In the genomic region with DNA sequence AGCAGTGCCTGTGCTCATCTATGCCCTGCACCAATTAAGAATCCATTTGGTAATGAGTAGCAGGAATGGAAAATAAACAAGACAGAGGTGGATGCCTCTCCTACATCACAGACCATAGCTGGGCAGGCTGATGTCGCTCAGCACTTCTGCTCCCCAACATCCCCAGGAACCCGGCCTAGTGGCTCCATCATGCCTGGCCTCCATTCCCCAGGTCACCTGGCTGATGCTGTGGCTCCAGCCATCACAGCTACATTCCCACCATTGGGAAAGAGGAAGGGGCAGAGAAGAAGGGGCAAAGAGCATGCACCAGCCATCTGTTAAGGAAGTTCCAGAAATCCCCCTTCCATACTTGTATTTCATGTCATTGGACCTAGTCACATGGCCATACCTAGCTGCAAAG, we compare ENCODE assay signal across 19 cellular contexts.
A peak's percentile ranks its signal among the peaks of the same experiment; 100 is the strongest.
DNase-seq lines count a peak whose midpoint lies in the region; ATAC-seq, FAIRE-seq and TF ChIP-seq lines count a peak whose summit lies in the region.
"Had no signal": no experiment of that assay in that cellular context is flagged by ENCODE, and none has a peak within 500 bp of the region (broad histone marks: within the 10 kb centered on the region; RNA-seq: fewer than 3 reads in every experiment).

No MANE protein-coding gene starts in this region.

- no peaks in the 10 kb centered on the region for H3K36me3 ChIP-seq in K562 (ENCODE audit: control insufficient read depth, insufficient read depth, low read length)
- H3K36me3 ChIP-seq: BE2C had no signal

- no peak for ATAC-seq in natural killer cell treated with Interleukin-12 subunit alpha and Interleukin-12 subunit beta and Interleukin-15 and Interleukin-18, amount 100 ng/mL, for 72 hours
- ATAC-seq in natural killer cell (no peak), K562 (no peak), GM18861 (IDR thresholded peaks at IDR 0.05; ENCODE audit: unreplicated experiment) (no peak), GM18858 (IDR thresholded peaks at IDR 0.05; ENCODE audit: unreplicated experiment) (no peak)
- ATAC-seq: A549; CD8-positive, alpha-beta T cell; HCT116 had no signal

- no peak overlapping the region for H3K9ac ChIP-seq in K562 (ENCODE audit: insufficient read depth in 1 of 2, low read depth in 2 of 2, low read length in 2 of 2)

- POLR2A ChIA-PET in K562 (lab: Yijun Ruan, JAX): no interaction called here

- no TSS peak for BruUV-seq in K562 (replicated peaks; lab: Mats Ljungman, UMichigan)

- peaks cover 8 to 59% of the 10 kb centered on the region in 2 experiments; a peak in 3 of 5 replicates for H3K27me3 ChIP-seq in K562 (ENCODE audit: control insufficient read depth in 2 of 2, insufficient read depth in 2 of 2, low read length in 2 of 2)

- H3K79me2 ChIP-seq in K562 (ENCODE audit: control insufficient read depth, insufficient read depth, low read length): no peaks in the 10 kb centered on the region

- CTCF ChIA-PET in K562 (lab: Yijun Ruan, JAX; ENCODE audit: low intra/inter-chr PET ratio): no interaction called here

- H3K36me3 Mint-ChIP-seq in natural killer cell treated with Interleukin-12 subunit alpha and Interleukin-12 subunit beta and Interleukin-15 and Interleukin-18, amount 100 ng/mL, for 72 hours: no peaks in the 10 kb centered on the region
- H3K36me3 Mint-ChIP-seq in natural killer cell: no peaks in the 10 kb centered on the region
- H3K36me3 Mint-ChIP-seq: CD14-positive monocyte; CD8-positive, alpha-beta T cell had no signal

- intact Hi-C loops in natural killer cell (cut with micrococcal nuclease): no loop called here
- intact Hi-C loops in K562 (cut with micrococcal nuclease): no loop called here
- intact Hi-C loops in posterior vena cava (cut with DNase I): no loop called here

- H3K4me1 ChIP-seq in K562 (replicated peaks in 1 of 2; ENCODE audit: control insufficient read depth in 2 of 2, insufficient read depth in 2 of 2, low read length in 2 of 2): peaks cover 0 to 4% of the 10 kb centered on the region in 2 experiments; a peak in 2 of 5 replicates
- H3K4me1 ChIP-seq: A549 had no signal

- no peaks in the 10 kb centered on the region for H4K20me1 ChIP-seq in K562 (replicated peaks; ENCODE audit: control insufficient read depth, insufficient read depth, low read length)

- no peak overlapping the region for H2AFZ ChIP-seq in K562 (ENCODE audit: low read depth, low read length)

- no peaks in the 10 kb centered on the region for H3K9me3 Mint-ChIP-seq in natural killer cell treated with Interleukin-12 subunit alpha and Interleukin-12 subunit beta and Interleukin-15 and Interleukin-18, amount 100 ng/mL, for 72 hours
- no peaks in the 10 kb centered on the region for H3K9me3 Mint-ChIP-seq in natural killer cell

- TF ChIP-seq RAD21 in K562 (CRISPR knock-in tag; conservative IDR thresholded peaks at IDR 0.05 in 1 of 2, IDR thresholded peaks at IDR 0.05 in 1 of 2): no peak

- no peak for TF ChIP-seq CTCF in natural killer cell (IDR thresholded peaks at IDR 0.05)
- TF ChIP-seq CTCF in K562 (IDR thresholded peaks at IDR 0.05 in 2 of 3, conservative IDR thresholded peaks at IDR 0.05 in 1 of 3; ENCODE audit: insufficient read depth in 2 of 3, low read depth in 1 of 3, low read length in 3 of 3): no peak

- in situ Hi-C loops in K562 (cut with MboI): no loop called here

- TF ChIP-seq EP300 in K562 (IDR thresholded peaks at IDR 0.05; ENCODE audit: low read length): no peak

- no peak overlapping the region for H3K27ac Mint-ChIP-seq in natural killer cell treated with Interleukin-12 subunit alpha and Interleukin-12 subunit beta and Interleukin-15 and Interleukin-18, amount 100 ng/mL, for 72 hours
- H3K27ac Mint-ChIP-seq in natural killer cell: no peak overlapping the region
- H3K27ac Mint-ChIP-seq: CD8-positive, alpha-beta T cell had no signal

- peak; percentile 51 for DNase-seq in natural killer cell treated with Interleukin-12 subunit alpha and Interleukin-12 subunit beta and Interleukin-15 and Interleukin-18, amount 100 ng/mL, for 72 hours (ENCODE audit: low spot score)
- no peak for DNase-seq in natural killer cell
- no peak for DNase-seq in K562 (ENCODE audit: extremely low read depth in 1 of 4, low spot score in 3 of 4)
- peak; percentile 62 for DNase-seq in posterior vena cava (ENCODE audit: low spot score)
- DNase-seq in C1 segment of cervical spinal cord (lab: John Stamatoyannopoulos, UW): no peak
- DNase-seq: BE2C; CD8-positive, alpha-beta T cell; COR-L47; DND-41; GDM1 had no signal

- peaks cover 1 to 3% of the 10 kb centered on the region in 2 donors for H3K27me3 Mint-ChIP-seq in natural killer cell treated with Interleukin-12 subunit alpha and Interleukin-12 subunit beta and Interleukin-15 and Interleukin-18, amount 100 ng/mL, for 72 hours
- H3K27me3 Mint-ChIP-seq in natural killer cell (ENCODE audit: low read depth in 2 of 2): peaks cover 0 to 4% of the 10 kb centered on the region in 2 donors

- TF ChIP-seq POLR2A in K562 (conservative IDR thresholded peaks at IDR 0.05): no peak

- no peak for FAIRE-seq in K562 (lab: Jason Lieb, UNC)
- FAIRE-seq: A549, D721Med, GM12892, H54, HTR-8/SVneo had no signal

- no peaks in the 10 kb centered on the region for H3K9me3 ChIP-seq in K562 (replicated peaks; ENCODE audit: control insufficient read depth, insufficient read depth, low read depth, low read length)
- H3K9me3 ChIP-seq: A549, BE2C had no signal

- no peak overlapping the region for H3K4me2 ChIP-seq in K562 (ENCODE audit: insufficient read depth, low read length)
- H3K4me2 ChIP-seq: A549 had no signal

- H3K4me3 ChIP-seq in K562: no peak overlapping the region
- H3K4me3 ChIP-seq: A549 had no signal

- 6% methylated on average over 2 of the region's 2 CpGs for WGBS in K562 (ENCODE audit: insufficient coverage, low coverage, missing lambda C conversion rate)

- H3K9me1 ChIP-seq in K562 (ENCODE audit: control insufficient read depth, insufficient read depth, low read length): no peaks in the 10 kb centered on the region

- H3K27ac ChIP-seq in K562 (ENCODE audit: extremely low read depth, low read depth, low read length): no peak overlapping the region
- H3K27ac ChIP-seq: A549 had no signal

- no peaks in the 10 kb centered on the region for H3K4me1 Mint-ChIP-seq in natural killer cell treated with Interleukin-12 subunit alpha and Interleukin-12 subunit beta and Interleukin-15 and Interleukin-18, amount 100 ng/mL, for 72 hours (ENCODE audit: low read depth in 2 of 2)
- no peaks in the 10 kb centered on the region for H3K4me1 Mint-ChIP-seq in natural killer cell
- H3K4me1 Mint-ChIP-seq: CD14-positive monocyte had no signal

- no peak overlapping the region for H3K4me3 Mint-ChIP-seq in natural killer cell treated with Interleukin-12 subunit alpha and Interleukin-12 subunit beta and Interleukin-15 and Interleukin-18, amount 100 ng/mL, for 72 hours
- H3K4me3 Mint-ChIP-seq in natural killer cell: no peak overlapping the region
- H3K4me3 Mint-ChIP-seq: CD14-positive monocyte; CD8-positive, alpha-beta T cell had no signal

TF ChIP-seq in K562, 482 proteins besides CTCF, POLR2A, EP300 and RAD21 (continues in another document):
- peak; percentile 59 for TF ChIP-seq CEBPB (tag; IDR thresholded peaks at IDR 0.05)

Comparison
In these comparisons a context has a peak if more than half of its experiments do, and no peak if none do; other contexts are left out.
1. DNase-seq: peak in natural killer cell treated with Interleukin-12 subunit alpha and Interleukin-12 subunit beta and Interleukin-15 and Interleukin-18, amount 100 ng/mL, for 72 hours (single experiment) and posterior vena cava (single experiment); none in natural killer cell (single experiment), K562 (0 of 4) and C1 segment of cervical spinal cord (0 of 14).